ENCODE assay signal across 22 cellular contexts in genomic region chr9:130471411-130472183, GRCh38. TPM values are rescaled to one million over a fixed set of nuclear protein-coding genes. Genes with fewer than 3 reads are reported as not detected.
"Had no signal": no experiment of that assay in that cellular context is flagged by ENCODE, and none has a peak within 500 bp of the region (broad histone marks: within the 10 kb centered on the region; RNA-seq: fewer than 3 reads in every experiment).

No MANE protein-coding gene starts in this region.

- DNase-seq: activated CD4-positive, alpha-beta T cell treated with anti-CD3 and anti-CD28 coated beads, Interleukin-2, amount 50 U/mL, for 4 hours; activated CD8-positive, alpha-beta memory T cell treated with anti-CD3 and anti-CD28 coated beads for 24 hours; activated CD8-positive, alpha-beta memory T cell treated with anti-CD3 and anti-CD28 coated beads, Interleukin-2, amount 50 U/mL, for 4 hours; activated naive CD4-positive, alpha-beta T cell; activated T-cell treated with anti-CD3 and anti-CD28 coated beads, Interleukin-2, amount 50 U/mL, for 24 hours; colonic mucosa; dorsolateral prefrontal cortex; head of caudate nucleus; hypothalamus; occipital lobe; right lobe of liver; small intestine; stimulated activated CD4-positive, alpha-beta T cell treated with anti-CD3 and anti-CD28 coated beads, Interleukin-2, amount 100 ng/mL, for 24 hours; stimulated activated naive CD8-positive, alpha-beta T cell treated with anti-CD3 and anti-CD28 coated beads, Interleukin-15, amount 100 ng/mL, for 72 hours had no signal

- H3K27me3 ChIP-seq: colonic mucosa, esophagus muscularis mucosa, right lobe of liver, suprapubic skin had no signal

- ATAC-seq: activated T-helper 17 cell treated with anti-CD3 and anti-CD28 coated beads, Interleukin-2, amount 50 U/mL, for 72 hours; natural killer cell treated with Interleukin-12 subunit alpha and Interleukin-12 subunit beta and Interleukin-15 and Interleukin-18, amount 100 ng/mL, for 72 hours; stimulated activated effector memory CD8-positive, alpha-beta T cell treated with anti-CD3 and anti-CD28 coated beads, Interleukin-12 subunit alpha, Interleukin-12 subunit beta, amount 100 ng/mL, for 72 hours; stimulated activated naive CD8-positive, alpha-beta T cell treated with anti-CD3 and anti-CD28 coated beads, Interleukin-15, amount 100 ng/mL, for 72 hours had no signal

- H3K9me3 Mint-ChIP-seq: activated T-cell treated with anti-CD3 and anti-CD28 coated beads, Interleukin-2, amount 50 U/mL, for 24 hours; activated T-helper 17 cell treated with anti-CD3 and anti-CD28 coated beads, Interleukin-2, amount 50 U/mL, for 72 hours; natural killer cell treated with Interleukin-12 subunit alpha and Interleukin-12 subunit beta and Interleukin-15 and Interleukin-18, amount 100 ng/mL, for 72 hours; stimulated activated effector memory CD8-positive, alpha-beta T cell treated with anti-CD3 and anti-CD28 coated beads, Interleukin-12 subunit alpha, Interleukin-12 subunit beta, amount 100 ng/mL, for 72 hours; stimulated activated naive CD8-positive, alpha-beta T cell treated with anti-CD3 and anti-CD28 coated beads, Interleukin-15, amount 100 ng/mL, for 72 hours; WTC11 had no signal

- H3K27ac ChIP-seq: colonic mucosa, dorsolateral prefrontal cortex, esophagus muscularis mucosa, right lobe of liver, suprapubic skin, tibial nerve had no signal

- H3K4me1 ChIP-seq: colonic mucosa, esophagus muscularis mucosa, suprapubic skin, tibial nerve had no signal

- H3K4me3 Mint-ChIP-seq: activated naive CD8-positive, alpha-beta T cell; activated T-cell treated with anti-CD3 and anti-CD28 coated beads, Interleukin-2, amount 50 U/mL, for 24 hours; activated T-helper 17 cell treated with anti-CD3 and anti-CD28 coated beads, Interleukin-2, amount 50 U/mL, for 72 hours; natural killer cell treated with Interleukin-12 subunit alpha and Interleukin-12 subunit beta and Interleukin-15 and Interleukin-18, amount 100 ng/mL, for 72 hours; stimulated activated effector memory CD8-positive, alpha-beta T cell treated with anti-CD3 and anti-CD28 coated beads, Interleukin-12 subunit alpha, Interleukin-12 subunit beta, amount 100 ng/mL, for 72 hours; stimulated activated naive CD8-positive, alpha-beta T cell treated with anti-CD3 and anti-CD28 coated beads, Interleukin-15, amount 100 ng/mL, for 72 hours; WTC11 had no signal

- H3K27ac Mint-ChIP-seq: activated naive CD8-positive, alpha-beta T cell; activated T-cell treated with anti-CD3 and anti-CD28 coated beads, Interleukin-2, amount 50 U/mL, for 24 hours; activated T-helper 17 cell treated with anti-CD3 and anti-CD28 coated beads, Interleukin-2, amount 50 U/mL, for 72 hours; natural killer cell treated with Interleukin-12 subunit alpha and Interleukin-12 subunit beta and Interleukin-15 and Interleukin-18, amount 100 ng/mL, for 72 hours; stimulated activated effector memory CD8-positive, alpha-beta T cell treated with anti-CD3 and anti-CD28 coated beads, Interleukin-12 subunit alpha, Interleukin-12 subunit beta, amount 100 ng/mL, for 72 hours had no signal

- H3K9me3 ChIP-seq: colonic mucosa, esophagus muscularis mucosa, right lobe of liver, suprapubic skin, tibial nerve had no signal

- H3K36me3 Mint-ChIP-seq: activated naive CD8-positive, alpha-beta T cell; natural killer cell treated with Interleukin-12 subunit alpha and Interleukin-12 subunit beta and Interleukin-15 and Interleukin-18, amount 100 ng/mL, for 72 hours; stimulated activated effector memory CD8-positive, alpha-beta T cell treated with anti-CD3 and anti-CD28 coated beads, Interleukin-12 subunit alpha, Interleukin-12 subunit beta, amount 100 ng/mL, for 72 hours; WTC11 had no signal

- H3K4me3 ChIP-seq: colonic mucosa, dorsolateral prefrontal cortex, esophagus muscularis mucosa, right lobe of liver, suprapubic skin, tibial nerve had no signal

- H3K4me1 Mint-ChIP-seq: activated T-helper 17 cell treated with anti-CD3 and anti-CD28 coated beads, Interleukin-2, amount 50 U/mL, for 72 hours; stimulated activated effector memory CD8-positive, alpha-beta T cell treated with anti-CD3 and anti-CD28 coated beads, Interleukin-12 subunit alpha, Interleukin-12 subunit beta, amount 100 ng/mL, for 72 hours; stimulated activated naive CD8-positive, alpha-beta T cell treated with anti-CD3 and anti-CD28 coated beads, Interleukin-15, amount 100 ng/mL, for 72 hours had no signal

RNA-seq across cellular contexts. Expression of gene ASS1, which starts 26.8 kb away (rescaled TPM):
- total RNA-seq: natural killer cell treated with Interleukin-12 subunit alpha and Interleukin-12 subunit beta and Interleukin-15 and Interleukin-18, amount 100 ng/mL, for 72 hours had no signal
